8 cellular contexts compared by ENCODE assay signal in genomic region chr10:73590881-73591577, GRCh38. TPM values are rescaled to one million over a fixed set of nuclear protein-coding genes. Genes with fewer than 3 reads are reported as not detected.
DNase-seq lines count a peak whose midpoint lies in the region; ATAC-seq and TF ChIP-seq lines count a peak whose summit lies in the region.

TSS of gene USP54 (minus strand) at chr10:73591342. CDS start at chr10:73575658, 15,684 bp downstream.

- H3K4me1 ChIP-seq in SJCRH30: peaks cover 5% of the 10 kb centered on the region; the same call in 1 of the 2 replicates
- peaks cover 5% of the 10 kb centered on the region for H3K4me1 ChIP-seq in effector memory CD4-positive, alpha-beta T cell (ENCODE audit: control insufficient read depth, insufficient read depth, low read length, poor library complexity, severe bottlenecking)
- peaks cover 2 to 19% of the 10 kb centered on the region in 2 donors for H3K4me1 ChIP-seq in lung (ENCODE audit: control insufficient read depth in 2 of 2, insufficient read depth in 2 of 2, low read length in 2 of 2)
- H3K4me1 ChIP-seq in suprapubic skin: peaks cover 31% of the 10 kb centered on the region

- TF ChIP-seq CTCF in lung (IDR thresholded peaks at IDR 0.05; ENCODE audit: control extremely low read depth, extremely low read depth) (no peak), suprapubic skin (IDR thresholded peaks at IDR 0.05) (no peak)

- DNase-seq in NCI-H2227 (lab: John Stamatoyannopoulos, UW; ENCODE audit: unreplicated experiment) (peak; percentile 8), NCI-H2227 treated with DMSO at 0.1 percent for 48 hours (lab: John Stamatoyannopoulos, UW) (no peak), SJCRH30 (peak; percentile 68 to 83), lung (ENCODE audit: low spot score) (no peak), suprapubic skin (ENCODE audit: low spot score in 2 of 2) (no peak), NCI-H2029 (lab: John Stamatoyannopoulos, UW) (no peak)
- DNase-seq in effector memory CD4-positive, alpha-beta T cell: no peak

- H3K9me3 ChIP-seq in SJCRH30 (replicated peaks) (no peaks in the 10 kb centered on the region), lung (ENCODE audit: control insufficient read depth in 2 of 2, insufficient read depth in 1 of 2, low read length in 1 of 2) (no peaks in the 10 kb centered on the region), suprapubic skin (no peaks in the 10 kb centered on the region)
- no peaks in the 10 kb centered on the region for H3K9me3 ChIP-seq in effector memory CD4-positive, alpha-beta T cell (ENCODE audit: control insufficient read depth, low read length)

- H3K27ac ChIP-seq in SJCRH30 (peak within 1 kb of the TSS; percentile 63), lung (ENCODE audit: low read depth in 1 of 2, low read length in 1 of 2) (peak within 1 kb of the TSS; percentile 49 to 94), suprapubic skin (peak within 1 kb of the TSS; percentile 61)
- no peak within 1 kb of the TSS for H3K27ac ChIP-seq in effector memory CD4-positive, alpha-beta T cell (ENCODE audit: insufficient read depth, low read length, poor library complexity, severe bottlenecking)

- no peaks in the 10 kb centered on the region for H3K27me3 ChIP-seq in SJCRH30
- H3K27me3 ChIP-seq in effector memory CD4-positive, alpha-beta T cell (replicated peaks; ENCODE audit: control insufficient read depth, insufficient read depth, low read length, poor library complexity, severe bottlenecking): no peaks in the 10 kb centered on the region
- H3K27me3 ChIP-seq in lung (ENCODE audit: control insufficient read depth, insufficient read depth): no peaks in the 10 kb centered on the region
- no peaks in the 10 kb centered on the region for H3K27me3 ChIP-seq in suprapubic skin

- no peak for TF ChIP-seq EP300 in suprapubic skin (IDR thresholded peaks at IDR 0.05)

- ATAC-seq in lung (ENCODE audit: insufficient read depth, low FRiP score) (no peak), HG03108 (IDR thresholded peaks at IDR 0.05; ENCODE audit: unreplicated experiment) (no peak)

- no peak for TF ChIP-seq POLR2A in suprapubic skin (IDR thresholded peaks at IDR 0.05)

- peak within 1 kb of the TSS; percentile 33 for H3K4me3 ChIP-seq in SJCRH30
- H3K4me3 ChIP-seq in effector memory CD4-positive, alpha-beta T cell (ENCODE audit: insufficient read depth, low read depth, low read length, poor library complexity, severe bottlenecking): peak within 1 kb of the TSS; percentile 6
- H3K4me3 ChIP-seq in lung: no peak within 1 kb of the TSS
- peak within 1 kb of the TSS; percentile 27 for H3K4me3 ChIP-seq in suprapubic skin

- WGBS in lung, 2 donors: 9 to 12% methylated on average over 4 of the region's 4 CpGs
- WGBS in suprapubic skin: 43% methylated on average over 4 of the region's 4 CpGs

- H3K36me3 ChIP-seq in SJCRH30 (no peaks in the 10 kb centered on the region), lung (ENCODE audit: control insufficient read depth in 2 of 2, insufficient read depth in 2 of 2, low read length in 2 of 2) (no peaks in the 10 kb centered on the region), suprapubic skin (no peaks in the 10 kb centered on the region)
- H3K36me3 ChIP-seq in effector memory CD4-positive, alpha-beta T cell (ENCODE audit: control insufficient read depth, insufficient read depth, low read length): no peaks in the 10 kb centered on the region

RNA-seq across cellular contexts. Expression of gene USP54, which starts in this region (rescaled TPM):
- total RNA-seq in SJCRH30 (2014; rRNA removed; shearing (Covaris generic)): 27.0 and 29.9 TPM in 2 replicates
- total RNA-seq in lung (100 to 1,000 TPM; 102 to 165 TPM), suprapubic skin (100 to 1,000 TPM in 1 of 4 donors, 10 to 100 TPM in 3; 52.2 to 110 (median 79.5) TPM)
- 10 to 100 TPM; 19.7 to 23.4 TPM for polyA plus RNA-seq in lung

Comparison
In these comparisons a context has a peak if more than half of its experiments do, and no peak if none do; other contexts are left out.
1. DNase-seq: peak in NCI-H2227 (single experiment) and SJCRH30 (2 of 2); none in NCI-H2227 treated with DMSO at 0.1 percent for 48 hours (single experiment), effector memory CD4-positive, alpha-beta T cell (0 of 3), lung (single experiment), suprapubic skin (0 of 2) and NCI-H2029 (single experiment).